In the genomic region with DNA sequence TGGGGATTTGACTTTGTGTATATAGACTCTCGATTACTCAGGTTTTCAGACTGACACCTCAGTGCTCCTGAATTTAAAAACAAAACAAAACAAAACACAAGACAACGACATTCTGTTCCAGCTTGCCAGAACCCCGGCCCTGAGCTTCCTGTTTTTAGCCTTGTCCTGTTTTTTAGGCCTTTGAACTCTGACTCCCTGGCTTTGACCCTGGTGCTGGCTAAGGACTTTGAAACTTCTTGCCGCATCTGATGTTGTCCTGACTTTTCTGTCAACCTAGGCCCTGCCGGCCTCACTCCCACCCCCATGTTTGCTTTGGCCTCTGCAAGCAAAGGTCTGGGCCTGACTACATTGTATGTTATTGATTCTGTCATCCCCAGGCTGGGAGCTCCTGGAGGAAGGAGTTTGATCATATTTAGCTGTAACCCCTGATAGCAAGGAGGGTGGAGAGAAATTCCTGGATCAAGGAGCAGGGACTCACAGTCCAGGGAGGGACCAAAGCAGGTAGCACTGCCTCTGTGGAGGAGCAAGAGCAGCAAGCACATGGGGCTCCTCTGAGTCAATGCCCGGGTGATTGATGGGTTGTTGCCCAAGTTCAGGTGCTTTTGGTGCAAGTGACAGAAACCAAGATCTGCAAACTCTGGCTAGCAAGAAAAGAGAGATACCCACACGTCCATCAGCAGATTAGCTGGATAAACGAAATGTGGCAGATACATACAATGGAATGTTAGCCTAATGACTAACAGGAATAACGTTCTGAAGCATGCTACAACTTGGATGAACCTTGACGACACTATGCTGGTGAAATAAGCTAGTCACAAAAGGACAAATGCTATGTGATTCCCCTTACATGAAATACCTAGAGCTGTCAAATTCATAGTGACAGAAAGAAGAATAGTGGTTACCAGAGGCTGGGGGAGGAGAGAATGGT, we compare ENCODE assay signal across 1 cellular context.
TF ChIP-seq lines count a peak whose summit lies in the region.

No MANE protein-coding gene starts in this region.

TF ChIP-seq in H1, 55 proteins besides CTCF, POLR2A, EP300 and RAD21:
- TF ChIP-seq RFX5 (IDR thresholded peaks at IDR 0.05; ENCODE audit: borderline replicate concordance, low read depth, low read length) (no peak), HDAC6 (IDR thresholded peaks at IDR 0.05; ENCODE audit: low read depth, low read length) (no peak), KDM1A (IDR thresholded peaks at IDR 0.05; ENCODE audit: borderline replicate concordance, low read length) (no peak), FOSL1 (IDR thresholded peaks at IDR 0.05; ENCODE audit: insufficient read depth, low read depth, low read length) (no peak), BACH1 (IDR thresholded peaks at IDR 0.05; ENCODE audit: low read length) (no peak), CEBPB (IDR thresholded peaks at IDR 0.05; ENCODE audit: low read depth, low read length) (no peak), SP4 (IDR thresholded peaks at IDR 0.05; ENCODE audit: low read length) (no peak), CBX5 (IDR thresholded peaks at IDR 0.05; ENCODE audit: low read depth, low read length) (no peak), SP1 (IDR thresholded peaks at IDR 0.05; ENCODE audit: low read depth, low read length) (no peak), JUND (IDR thresholded peaks at IDR 0.05; ENCODE audit: low read length) (no peak), BCL11A (IDR thresholded peaks at IDR 0.05; ENCODE audit: low read depth in 2 of 2, low read length in 2 of 2) (no peak), POU5F1 (IDR thresholded peaks at IDR 0.05; ENCODE audit: low read depth, low read length) (no peak), TEAD4 (IDR thresholded peaks at IDR 0.05; ENCODE audit: low read depth, low read length) (no peak), MAFK (IDR thresholded peaks at IDR 0.05; ENCODE audit: low read depth, low read length) (no peak), POLR2AphosphoS5 (IDR thresholded peaks at IDR 0.05; ENCODE audit: low read depth, low read length) (no peak), ZNF274 (IDR thresholded peaks at IDR 0.05; ENCODE audit: borderline replicate concordance, extremely low read depth, low read length) (no peak)
- TF ChIP-seq, protein P1, sequence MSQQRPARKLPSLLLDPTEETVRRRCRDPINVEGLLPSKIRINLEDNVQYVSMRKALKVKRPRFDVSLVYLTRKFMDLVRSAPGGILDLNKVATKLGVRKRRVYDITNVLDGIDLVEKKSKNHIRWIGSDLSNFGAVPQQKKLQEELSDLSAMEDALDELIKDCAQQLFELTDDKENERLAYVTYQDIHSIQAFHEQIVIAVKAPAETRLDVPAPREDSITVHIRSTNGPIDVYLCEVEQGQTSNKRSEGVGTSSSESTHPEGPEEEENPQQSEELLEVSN (IDR thresholded peaks at IDR 0.05), result no peak
- TF ChIP-seq, protein P2, sequence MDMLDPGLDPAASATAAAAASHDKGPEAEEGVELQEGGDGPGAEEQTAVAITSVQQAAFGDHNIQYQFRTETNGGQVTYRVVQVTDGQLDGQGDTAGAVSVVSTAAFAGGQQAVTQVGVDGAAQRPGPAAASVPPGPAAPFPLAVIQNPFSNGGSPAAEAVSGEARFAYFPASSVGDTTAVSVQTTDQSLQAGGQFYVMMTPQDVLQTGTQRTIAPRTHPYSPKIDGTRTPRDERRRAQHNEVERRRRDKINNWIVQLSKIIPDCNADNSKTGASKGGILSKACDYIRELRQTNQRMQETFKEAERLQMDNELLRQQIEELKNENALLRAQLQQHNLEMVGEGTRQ (IDR thresholded peaks at IDR 0.05; ENCODE audit: low read length), result no peak
- TF ChIP-seq, protein P3, sequence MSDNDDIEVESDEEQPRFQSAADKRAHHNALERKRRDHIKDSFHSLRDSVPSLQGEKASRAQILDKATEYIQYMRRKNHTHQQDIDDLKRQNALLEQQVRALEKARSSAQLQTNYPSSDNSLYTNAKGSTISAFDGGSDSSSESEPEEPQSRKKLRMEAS (IDR thresholded peaks at IDR 0.05), result no peak
